ENCODE assay signal across 2 cellular contexts in genomic region chr1:193313354-193314140, GRCh38.
TF ChIP-seq lines count a peak whose summit lies in the region.

No MANE protein-coding gene starts in this region.

TF ChIP-seq in GM12878, 131 proteins besides CTCF, POLR2A, EP300 and RAD21:
- TF ChIP-seq CBX5 (IDR thresholded peaks at IDR 0.05; ENCODE audit: low read depth): no peak
- TF ChIP-seq CHD1 (IDR thresholded peaks at IDR 0.05; ENCODE audit: low read depth, low read length): no peak
- TF ChIP-seq NR2C2 (IDR thresholded peaks at IDR 0.05; ENCODE audit: borderline replicate concordance, control insufficient read depth, insufficient read length, low read depth): no peak
- TF ChIP-seq ZSCAN29 (IDR thresholded peaks at IDR 0.05): no peak
- no peak for TF ChIP-seq MYC (IDR thresholded peaks at IDR 0.05; ENCODE audit: insufficient read depth, insufficient read length, insufficient replicate concordance, low read length, severe bottlenecking)
- TF ChIP-seq RUNX3 (IDR thresholded peaks at IDR 0.05; ENCODE audit: low read length): no peak
- no peak for TF ChIP-seq RCOR1 (conservative IDR thresholded peaks at IDR 0.05; ENCODE audit: low read depth, low read length)
- no peak for TF ChIP-seq BMI1 (IDR thresholded peaks at IDR 0.05; ENCODE audit: borderline replicate concordance)
- no peak for TF ChIP-seq EGR1 (IDR thresholded peaks at IDR 0.05; ENCODE audit: borderline replicate concordance in 1 of 2, low read depth in 2 of 2, low read length in 2 of 2)
- TF ChIP-seq SP1 (IDR thresholded peaks at IDR 0.05; ENCODE audit: low read depth, low read length): no peak
- TF ChIP-seq SMAD1 (IDR thresholded peaks at IDR 0.05; ENCODE audit: low read depth, partially characterized antibody): no peak
- no peak for TF ChIP-seq STAT1 (conservative IDR thresholded peaks at IDR 0.05)
- TF ChIP-seq RELA (IDR thresholded peaks at IDR 0.05; ENCODE audit: borderline replicate concordance, partially characterized antibody): no peak
- TF ChIP-seq NR2F1 (conservative IDR thresholded peaks at IDR 0.05): no peak
- TF ChIP-seq ETV6 (conservative IDR thresholded peaks at IDR 0.05 in 1 of 2, IDR thresholded peaks at IDR 0.05 in 1 of 2; ENCODE audit: borderline replicate concordance in 1 of 2, low read depth in 1 of 2): no peak

TF ChIP-seq in endothelial cell of umbilical vein, 7 proteins besides CTCF, POLR2A, EP300 and RAD21:
- TF ChIP-seq EZH2 (IDR thresholded peaks at IDR 0.05; ENCODE audit: borderline replicate concordance, low read depth, low read length, severe bottlenecking): no peak
- no peak for TF ChIP-seq MAX (IDR thresholded peaks at IDR 0.05; ENCODE audit: insufficient read depth, insufficient read length)
- TF ChIP-seq MYC (IDR thresholded peaks at IDR 0.05; ENCODE audit: low read depth, low read length): no peak
- TF ChIP-seq GATA2 (IDR thresholded peaks at IDR 0.05; ENCODE audit: insufficient read depth, insufficient read length, low read depth, low read length): no peak
- TF ChIP-seq POLR2AphosphoS5 (IDR thresholded peaks at IDR 0.05; ENCODE audit: insufficient read depth, low read depth, low read length): no peak
- TF ChIP-seq FOS (IDR thresholded peaks at IDR 0.05; ENCODE audit: borderline replicate concordance, insufficient read depth, low read length): no peak
- TF ChIP-seq JUN (IDR thresholded peaks at IDR 0.05; ENCODE audit: borderline replicate concordance, insufficient read depth, insufficient read length, low read depth): no peak
